ENCODE assay signal across 12 cellular contexts in genomic region chr11:334264-335033, GRCh38. TPM values are rescaled to one million over a fixed set of nuclear protein-coding genes. Genes with fewer than 3 reads are reported as not detected.
DNase-seq lines count a peak whose midpoint lies in the region; ATAC-seq, FAIRE-seq and TF ChIP-seq lines count a peak whose summit lies in the region.
"Had no signal": no experiment of that assay in that cellular context is flagged by ENCODE, and none has a peak within 500 bp of the region (broad histone marks: within the 10 kb centered on the region; RNA-seq: fewer than 3 reads in every experiment).

No MANE protein-coding gene starts in this region.

- TF ChIP-seq POLR2A in HepG2 (IDR thresholded peaks at IDR 0.05; ENCODE audit: insufficient read depth in 1 of 2, low read depth in 2 of 2, low read length in 2 of 2) (no peak), right lobe of liver (IDR thresholded peaks at IDR 0.05) (no peak)

- H3F3A ChIP-seq in neural progenitor cell (ENCODE audit: low read depth) = peaks cover 33% of the 10 kb centered on the region

- no peaks in the 10 kb centered on the region for H3K36me3 ChIP-seq in HepG2 (replicated peaks in 1 of 2; ENCODE audit: control insufficient read depth in 1 of 2, insufficient read depth in 2 of 2, low read length in 2 of 2)
- H3K36me3 ChIP-seq in right lobe of liver = no peaks in the 10 kb centered on the region
- H3K36me3 ChIP-seq in neural progenitor cell = no peaks in the 10 kb centered on the region
- no peaks in the 10 kb centered on the region for H3K36me3 ChIP-seq in aorta (ENCODE audit: control insufficient read depth in 1 of 2, insufficient read depth in 2 of 2, low read length in 1 of 2)

- peaks cover 3% of the 10 kb centered on the region for H3K9me3 Mint-ChIP-seq in glutamatergic neuron (ENCODE audit: unreplicated experiment)
- peaks cover 25% of the 10 kb centered on the region for H3K9me3 Mint-ChIP-seq in neural progenitor cell

- no peak for TF ChIP-seq RAD21 in HepG2 (CRISPR knock-in tag; IDR thresholded peaks at IDR 0.05)

- WGBS in HepG2 (ENCODE audit: low lambda C conversion rate) = 64% methylated on average over 23 of the region's 25 CpGs
- 77% methylated on average over 21 of the region's 25 CpGs for WGBS in right lobe of liver (ENCODE audit: insufficient coverage, low coverage, low lambda C conversion rate, missing lambda C conversion rate)
- 78 to 80% methylated on average over 25 of the region's 25 CpGs for WGBS in aorta, 2 donors

- H3K4me2 ChIP-seq in HepG2 (ENCODE audit: low read depth, low read length) = no peak overlapping the region
- peak overlapping the region; percentile 74 for H3K4me2 ChIP-seq in neural progenitor cell

- TF ChIP-seq EP300 in HepG2 (IDR thresholded peaks at IDR 0.05; ENCODE audit: low read depth in 2 of 2, low read length in 2 of 2) (no peak), HepG2 (CRISPR knock-in tag; IDR thresholded peaks at IDR 0.05; ENCODE audit: borderline replicate concordance) (no peak)

- H3K9me3 ChIP-seq in HepG2 (ENCODE audit: low read length) (no peaks in the 10 kb centered on the region), right lobe of liver (no peaks in the 10 kb centered on the region), neural progenitor cell (ENCODE audit: low read depth) (no peaks in the 10 kb centered on the region), aorta (ENCODE audit: control insufficient read depth, low read length) (no peaks in the 10 kb centered on the region)

- no peak for FAIRE-seq in HepG2 (lab: Jason Lieb, UNC)

- H3K27me3 Mint-ChIP-seq in glutamatergic neuron (ENCODE audit: unreplicated experiment) (peaks cover 2% of the 10 kb centered on the region), neural progenitor cell (ENCODE audit: insufficient read depth, low read depth) (peaks cover 11% of the 10 kb centered on the region)

- CTCF ChIA-PET in HepG2 (lab: Yijun Ruan, JAX; ENCODE audit: low intra/inter-chr PET ratio, low total read pairs) = no interaction called here

- H3K4me1 Mint-ChIP-seq in glutamatergic neuron (ENCODE audit: low read depth, unreplicated experiment) (peaks cover 5% of the 10 kb centered on the region), neural progenitor cell (peaks cover 54% of the 10 kb centered on the region)

- H3K27ac ChIP-seq in HepG2 (ENCODE audit: extremely low read length, insufficient read depth, low read length) (no peak overlapping the region), right lobe of liver (no peak overlapping the region), neural progenitor cell (peak overlapping the region; percentile 71), aorta (ENCODE audit: low read depth in 1 of 2, low read length in 2 of 2) (no peak overlapping the region)

- H4K20me1 ChIP-seq in HepG2 (ENCODE audit: insufficient read depth, low read length) = no peaks in the 10 kb centered on the region
- no peaks in the 10 kb centered on the region for H4K20me1 ChIP-seq in neural progenitor cell (ENCODE audit: low read depth)

- DNase-seq in HepG2 (ENCODE audit: low spot score) (no peak), right lobe of liver (no peak), glutamatergic neuron (no peak), neural progenitor cell (ENCODE audit: low spot score) (peak; percentile 83), aorta (peak in 1 of 2 donors; percentile 70), kidney tubule cell (ENCODE audit: low spot score) (no peak), NCI-H524 (lab: John Stamatoyannopoulos, UW) (no peak), NCI-H2171 treated with DMSO at 0.1 percent for 48 hours (lab: John Stamatoyannopoulos, UW) (no peak)
- DNase-seq: activated CD8-positive, alpha-beta T cell treated with anti-CD3 and anti-CD28 coated beads, Interleukin-2, amount 10 ng/mL, durations not matched to agents 7 days and 5 days; NCI-H2171 had no signal

- H3K36me3 Mint-ChIP-seq in glutamatergic neuron (ENCODE audit: unreplicated experiment) (no peaks in the 10 kb centered on the region), neural progenitor cell (peaks cover 4% of the 10 kb centered on the region)

- in situ Hi-C loops in HepG2 (cut with HindIII; ENCODE audit: extremely low pct_ligation_motif_present, low pct_unique_long_range_greater_than_20kb) = no loop called here

- no TSS peak for BruUV-seq in HepG2 (replicated peaks; lab: Mats Ljungman, UMichigan)

- no peak for TF ChIP-seq CTCF in HepG2 (CRISPR knock-in tag; IDR thresholded peaks at IDR 0.05)
- no peak for TF ChIP-seq CTCF in right lobe of liver (IDR thresholded peaks at IDR 0.05)
- no peak for TF ChIP-seq CTCF in glutamatergic neuron (IDR thresholded peaks at IDR 0.05; ENCODE audit: partially characterized antibody, unreplicated experiment)
- TF ChIP-seq CTCF in neural progenitor cell (IDR thresholded peaks at IDR 0.05) = no peak

- intact Hi-C loops in HepG2 (cut with micrococcal nuclease; ENCODE audit: unreplicated experiment) = no loop called here
- intact Hi-C loops in right lobe of liver (cut with DNase I) = no loop called here
- intact Hi-C loops in aorta (cut with DNase I) = no loop called here

- H3K27me3 ChIP-seq in HepG2 (ENCODE audit: control insufficient read depth in 1 of 2, insufficient read depth in 2 of 2, low read length in 2 of 2) = peaks cover 0 to 13% of the 10 kb centered on the region in 2 experiments; a peak in 3 of 5 replicates
- H3K27me3 ChIP-seq in right lobe of liver = no peaks in the 10 kb centered on the region
- no peaks in the 10 kb centered on the region for H3K27me3 ChIP-seq in neural progenitor cell
- H3K27me3 ChIP-seq in aorta (ENCODE audit: control insufficient read depth in 1 of 2, insufficient read depth in 2 of 2, low read length in 1 of 2) = no peaks in the 10 kb centered on the region

- H3K4me3 ChIP-seq in HepG2 (replicated peaks in 1 of 3; ENCODE audit: insufficient read depth in 1 of 3, low read depth in 2 of 3, low read length in 3 of 3) (no peak overlapping the region), right lobe of liver (no peak overlapping the region), neural progenitor cell (peak overlapping the region; percentile 32), aorta (ENCODE audit: low read length in 2 of 2) (no peak overlapping the region)

- H3K4me3 Mint-ChIP-seq in glutamatergic neuron (ENCODE audit: unreplicated experiment) = peak overlapping the region; percentile 73
- peak overlapping the region; percentile 82 for H3K4me3 Mint-ChIP-seq in neural progenitor cell
- H3K4me3 Mint-ChIP-seq: activated CD8-positive, alpha-beta T cell treated with anti-CD3 and anti-CD28 coated beads, Interleukin-2, amount 10 ng/mL, durations not matched to agents 7 days and 5 days had no signal

- H3K9ac ChIP-seq in HepG2 (ENCODE audit: insufficient read depth, low read depth, low read length) (no peak overlapping the region), neural progenitor cell (no peak overlapping the region)

- H2AFZ ChIP-seq in HepG2 (ENCODE audit: low read length) (peak overlapping the region; percentile 78), neural progenitor cell (replicated peaks) (peak overlapping the region; percentile 75)

- POLR2A ChIA-PET in HepG2 (lab: Yijun Ruan, JAX) = interaction anchor here (1.0 kb wide), 1 partner anchor 19 kb away, joined by 4 read pairs; no protein-coding TSS in a partner anchor

- H3K79me2 ChIP-seq in HepG2 (ENCODE audit: insufficient read depth, low read length) = no peaks in the 10 kb centered on the region
- no peaks in the 10 kb centered on the region for H3K79me2 ChIP-seq in neural progenitor cell (ENCODE audit: low read depth)

- ATAC-seq in HepG2 (no peak), right lobe of liver (no peak), aorta (ENCODE audit: low FRiP score) (peak; percentile 44)
- ATAC-seq: activated CD8-positive, alpha-beta T cell treated with anti-CD3 and anti-CD28 coated beads, Interleukin-2, amount 10 ng/mL, durations not matched to agents 7 days and 5 days had no signal

- H3K27ac Mint-ChIP-seq in glutamatergic neuron (ENCODE audit: unreplicated experiment) (no peak overlapping the region), neural progenitor cell (peak overlapping the region; percentile 97)
- H3K27ac Mint-ChIP-seq: activated CD8-positive, alpha-beta T cell treated with anti-CD3 and anti-CD28 coated beads, Interleukin-2, amount 10 ng/mL, durations not matched to agents 7 days and 5 days had no signal

- peaks cover 34% of the 10 kb centered on the region for H3K4me1 ChIP-seq in HepG2 (ENCODE audit: insufficient read depth, low read length)
- peaks cover 0 to 10% (median 0%) of the 10 kb centered on the region in 4 donors for H3K4me1 ChIP-seq in right lobe of liver
- H3K4me1 ChIP-seq in neural progenitor cell = peaks cover 37% of the 10 kb centered on the region
- H3K4me1 ChIP-seq in aorta (ENCODE audit: control insufficient read depth in 1 of 2, insufficient read depth in 2 of 2, low read length in 2 of 2) = no peaks in the 10 kb centered on the region

RNA-seq across cellular contexts. Expression of gene IFITM3, which starts 13.8 kb away (rescaled TPM):
- total RNA-seq in HepG2 (2016; rRNA removed; fragmentation: Illumina TruSeq; extraction: Trizol) (30.0 and 52.6 TPM in 2 replicates), right lobe of liver (1,000 to 10,000 TPM in 1 of 6 experiments, 100 to 1,000 TPM in 5; 445 to 1,124 (median 694) TPM), glutamatergic neuron (ENCODE audit: unreplicated experiment) (0.93 TPM), neural progenitor cell (ENCODE audit: low replicate concordance) (19.8 and 61.7 TPM in 2 replicates), aorta (1,000 to 10,000 TPM; 1,112 to 1,381 TPM)
- 16.1 and 19.2 TPM in 2 replicates for total RNA-seq in HepG2 (2016; cell fraction: cytosol; rRNA removed; fragmentation: Illumina TruSeq; extraction: Trizol; ENCODE audit: low read depth)
- total RNA-seq in HepG2 (2016; cell fraction: insoluble cytoplasmic fraction; rRNA removed; fragmentation: Illumina TruSeq; extraction: Trizol) = 27.9 and 45.1 TPM in 2 replicates
- 15.2 and 16.4 TPM in 2 replicates for total RNA-seq in HepG2 (2016; cell fraction: membrane; rRNA removed; fragmentation: Illumina TruSeq; extraction: Trizol)
- 36.7 and 42.1 TPM in 2 replicates for total RNA-seq in HepG2 (2016; cell fraction: nucleus; rRNA removed; fragmentation: Illumina TruSeq; extraction: Trizol)
- polyA plus RNA-seq in HepG2 (2011; rRNA removed) (163 and 182 TPM in 2 replicates), aorta (1,000 to 10,000 TPM in 1 of 2 donors, 100 to 1,000 TPM in 1; 856 to 2,374 TPM)
- polyA plus RNA-seq in HepG2 (2011; cell fraction: cytosol; rRNA removed) = 316 and 459 TPM in 2 replicates
- polyA plus RNA-seq in HepG2 (2011; cell fraction: nucleus; rRNA removed) = 94.3 and 120 TPM in 2 replicates
- polyA plus RNA-seq in HepG2 (2012) = 183 and 441 TPM in 2 replicates
- 87.8 and 96.5 TPM in 2 replicates for polyA plus RNA-seq in HepG2 (2016; cell fraction: cytosol; fragmentation: Illumina TruSeq; extraction: Trizol; ENCODE audit: low read depth)
- polyA plus RNA-seq in HepG2 (2016; cell fraction: insoluble cytoplasmic fraction; fragmentation: Illumina TruSeq; extraction: Trizol; ENCODE audit: low read depth) = 109 and 136 TPM in 2 replicates
- polyA plus RNA-seq in HepG2 (2016; cell fraction: membrane; fragmentation: Illumina TruSeq; extraction: Trizol; ENCODE audit: low read depth) = 64.1 and 65.9 TPM in 2 replicates
- polyA plus RNA-seq in HepG2 (2016; cell fraction: nucleus; fragmentation: Illumina TruSeq; extraction: Trizol; ENCODE audit: insufficient read depth, low read depth) = 219 and 229 TPM in 2 replicates
- polyA minus RNA-seq in HepG2 (2011; rRNA and poly(A)+ RNA removed; ENCODE audit: low replicate concordance) = 405 and 668 TPM in 2 replicates
- 180 and 184 TPM in 2 replicates for polyA minus RNA-seq in HepG2 (2011; cell fraction: cytosol; rRNA and poly(A)+ RNA removed)
- polyA minus RNA-seq in HepG2 (2011; cell fraction: nucleus; rRNA and poly(A)+ RNA removed) = 31.3 and 46.7 TPM in 2 replicates

RNA-seq across cellular contexts. Expression of gene IFITM1, which starts 20.6 kb away (rescaled TPM):
- total RNA-seq in HepG2 (2016; rRNA removed; fragmentation: Illumina TruSeq; extraction: Trizol) (0.38 TPM in 1 of 2 replicates, not detected in the other), right lobe of liver (100 to 1,000 TPM in 2 of 6 experiments, 10 to 100 TPM in 4; 15.7 to 159 (median 72.5) TPM), glutamatergic neuron (ENCODE audit: unreplicated experiment) (2.6 TPM), neural progenitor cell (ENCODE audit: low replicate concordance) (13.3 and 48.6 TPM in 2 replicates), aorta (100 to 1,000 TPM; 278 to 311 TPM)
- total RNA-seq in HepG2 (2016; cell fraction: cytosol; rRNA removed; fragmentation: Illumina TruSeq; extraction: Trizol; ENCODE audit: low read depth) = not detected in 2 replicates
- 0.24 TPM in 1 of 2 replicates, not detected in the other for total RNA-seq in HepG2 (2016; cell fraction: insoluble cytoplasmic fraction; rRNA removed; fragmentation: Illumina TruSeq; extraction: Trizol)
- 0.34 TPM in 1 of 2 replicates, not detected in the other for total RNA-seq in HepG2 (2016; cell fraction: membrane; rRNA removed; fragmentation: Illumina TruSeq; extraction: Trizol)
- total RNA-seq in HepG2 (2016; cell fraction: nucleus; rRNA removed; fragmentation: Illumina TruSeq; extraction: Trizol) = not detected in 2 replicates
- polyA plus RNA-seq in HepG2 (2011; rRNA removed) (11.1 and 18.7 TPM in 2 replicates), aorta (10 to 100 TPM; 46.7 to 88.3 TPM)
- polyA plus RNA-seq in HepG2 (2011; cell fraction: cytosol; rRNA removed) = 15.6 and 17.2 TPM in 2 replicates
- 4.5 and 6.7 TPM in 2 replicates for polyA plus RNA-seq in HepG2 (2011; cell fraction: nucleus; rRNA removed)
- polyA plus RNA-seq in HepG2 (2012) = 5.0 and 18.1 TPM in 2 replicates
- polyA plus RNA-seq in HepG2 (2016; cell fraction: cytosol; fragmentation: Illumina TruSeq; extraction: Trizol; ENCODE audit: low read depth) = 0.40 and 0.62 TPM in 2 replicates
- polyA plus RNA-seq in HepG2 (2016; cell fraction: insoluble cytoplasmic fraction; fragmentation: Illumina TruSeq; extraction: Trizol; ENCODE audit: low read depth) = not detected in 2 replicates
- polyA plus RNA-seq in HepG2 (2016; cell fraction: membrane; fragmentation: Illumina TruSeq; extraction: Trizol; ENCODE audit: low read depth) = 0.41 TPM in 1 of 2 replicates, not detected in the other
- polyA plus RNA-seq in HepG2 (2016; cell fraction: nucleus; fragmentation: Illumina TruSeq; extraction: Trizol; ENCODE audit: insufficient read depth, low read depth) = 0.85 and 1.3 TPM in 2 replicates
- 15.4 and 536 TPM in 2 replicates for polyA minus RNA-seq in HepG2 (2011; rRNA and poly(A)+ RNA removed; ENCODE audit: low replicate concordance)
- 4.5 and 5.8 TPM in 2 replicates for polyA minus RNA-seq in HepG2 (2011; cell fraction: cytosol; rRNA and poly(A)+ RNA removed)
- 1.5 and 2.7 TPM in 2 replicates for polyA minus RNA-seq in HepG2 (2011; cell fraction: nucleus; rRNA and poly(A)+ RNA removed)

RNA-seq across cellular contexts. Expression of gene IFITM2, which starts 26.8 kb away (rescaled TPM):
- total RNA-seq in HepG2 (2016; rRNA removed; fragmentation: Illumina TruSeq; extraction: Trizol) (10.4 and 13.8 TPM in 2 replicates), right lobe of liver (100 to 1,000 TPM; 157 to 624 (median 390) TPM), glutamatergic neuron (ENCODE audit: unreplicated experiment) (2.5 TPM), neural progenitor cell (ENCODE audit: low replicate concordance) (10.5 and 63.9 TPM in 2 replicates), aorta (100 to 1,000 TPM; 695 to 841 TPM)
- 4.6 and 5.5 TPM in 2 replicates for total RNA-seq in HepG2 (2016; cell fraction: cytosol; rRNA removed; fragmentation: Illumina TruSeq; extraction: Trizol; ENCODE audit: low read depth)
- 11.6 and 12.1 TPM in 2 replicates for total RNA-seq in HepG2 (2016; cell fraction: insoluble cytoplasmic fraction; rRNA removed; fragmentation: Illumina TruSeq; extraction: Trizol)
- total RNA-seq in HepG2 (2016; cell fraction: membrane; rRNA removed; fragmentation: Illumina TruSeq; extraction: Trizol) = 5.2 and 7.6 TPM in 2 replicates
- total RNA-seq in HepG2 (2016; cell fraction: nucleus; rRNA removed; fragmentation: Illumina TruSeq; extraction: Trizol) = 6.0 and 9.0 TPM in 2 replicates
- polyA plus RNA-seq in HepG2 (2011; rRNA removed) (267 and 289 TPM in 2 replicates), aorta (1,000 to 10,000 TPM in 1 of 2 donors, 100 to 1,000 TPM in 1; 424 to 1,109 TPM)
- polyA plus RNA-seq in HepG2 (2011; cell fraction: cytosol; rRNA removed) = 371 and 454 TPM in 2 replicates
- polyA plus RNA-seq in HepG2 (2011; cell fraction: nucleus; rRNA removed) = 88.0 and 115 TPM in 2 replicates
- polyA plus RNA-seq in HepG2 (2012) = 111 and 258 TPM in 2 replicates
- polyA plus RNA-seq in HepG2 (2016; cell fraction: cytosol; fragmentation: Illumina TruSeq; extraction: Trizol; ENCODE audit: low read depth) = 23.4 and 27.5 TPM in 2 replicates
- 52.2 and 56.6 TPM in 2 replicates for polyA plus RNA-seq in HepG2 (2016; cell fraction: insoluble cytoplasmic fraction; fragmentation: Illumina TruSeq; extraction: Trizol; ENCODE audit: low read depth)
- 26.5 and 30.4 TPM in 2 replicates for polyA plus RNA-seq in HepG2 (2016; cell fraction: membrane; fragmentation: Illumina TruSeq; extraction: Trizol; ENCODE audit: low read depth)
- 46.2 and 58.7 TPM in 2 replicates for polyA plus RNA-seq in HepG2 (2016; cell fraction: nucleus; fragmentation: Illumina TruSeq; extraction: Trizol; ENCODE audit: insufficient read depth, low read depth)
- polyA minus RNA-seq in HepG2 (2011; rRNA and poly(A)+ RNA removed; ENCODE audit: low replicate concordance) = 409 and 521 TPM in 2 replicates
- polyA minus RNA-seq in HepG2 (2011; cell fraction: cytosol; rRNA and poly(A)+ RNA removed) = 52.0 and 52.6 TPM in 2 replicates
- 21.9 and 27.4 TPM in 2 replicates for polyA minus RNA-seq in HepG2 (2011; cell fraction: nucleus; rRNA and poly(A)+ RNA removed)

RNA-seq across cellular contexts. Expression of gene B4GALNT4, which starts 34.9 kb away (rescaled TPM):
- total RNA-seq in HepG2 (2016; rRNA removed; fragmentation: Illumina TruSeq; extraction: Trizol) = 24.8 and 50.1 TPM in 2 replicates
- 13.7 and 15.2 TPM in 2 replicates for total RNA-seq in HepG2 (2016; cell fraction: cytosol; rRNA removed; fragmentation: Illumina TruSeq; extraction: Trizol; ENCODE audit: low read depth)
- 20.5 and 56.5 TPM in 2 replicates for total RNA-seq in HepG2 (2016; cell fraction: insoluble cytoplasmic fraction; rRNA removed; fragmentation: Illumina TruSeq; extraction: Trizol)
- 36.4 and 42.9 TPM in 2 replicates for total RNA-seq in HepG2 (2016; cell fraction: membrane; rRNA removed; fragmentation: Illumina TruSeq; extraction: Trizol)
- 47.2 and 48.9 TPM in 2 replicates for total RNA-seq in HepG2 (2016; cell fraction: nucleus; rRNA removed; fragmentation: Illumina TruSeq; extraction: Trizol)
- 30.5 and 34.4 TPM in 2 replicates for polyA plus RNA-seq in HepG2 (2011; rRNA removed)
- 18.4 and 40.1 TPM in 2 replicates for polyA plus RNA-seq in HepG2 (2011; cell fraction: cytosol; rRNA removed)
- polyA plus RNA-seq in HepG2 (2011; cell fraction: nucleus; rRNA removed) = 268 and 442 TPM in 2 replicates
- polyA plus RNA-seq in HepG2 (2012) = 19.2 and 34.3 TPM in 2 replicates
- 11.8 and 14.2 TPM in 2 replicates for polyA plus RNA-seq in HepG2 (2016; cell fraction: cytosol; fragmentation: Illumina TruSeq; extraction: Trizol; ENCODE audit: low read depth)
- 26.0 and 28.4 TPM in 2 replicates for polyA plus RNA-seq in HepG2 (2016; cell fraction: insoluble cytoplasmic fraction; fragmentation: Illumina TruSeq; extraction: Trizol; ENCODE audit: low read depth)
- 26.2 and 30.9 TPM in 2 replicates for polyA plus RNA-seq in HepG2 (2016; cell fraction: membrane; fragmentation: Illumina TruSeq; extraction: Trizol; ENCODE audit: low read depth)
- polyA plus RNA-seq in HepG2 (2016; cell fraction: nucleus; fragmentation: Illumina TruSeq; extraction: Trizol; ENCODE audit: insufficient read depth, low read depth) = 152 and 159 TPM in 2 replicates
- polyA minus RNA-seq in HepG2 (2011; rRNA and poly(A)+ RNA removed; ENCODE audit: low replicate concordance) = 0.07 and 19.7 TPM in 2 replicates
- polyA minus RNA-seq in HepG2 (2011; cell fraction: cytosol; rRNA and poly(A)+ RNA removed) = 10.4 and 11.1 TPM in 2 replicates
- 16.9 and 22.4 TPM in 2 replicates for polyA minus RNA-seq in HepG2 (2011; cell fraction: nucleus; rRNA and poly(A)+ RNA removed)
- total RNA-seq in right lobe of liver = under 1 TPM in 2 of 6 experiments, not detected in 4; 0.05 to 0.07 TPM
- 418 TPM for total RNA-seq in glutamatergic neuron (ENCODE audit: unreplicated experiment)
- total RNA-seq in neural progenitor cell (ENCODE audit: low replicate concordance) = 16.4 and 110 TPM in 2 replicates
- total RNA-seq in aorta = 1 to 10 TPM in 1 of 2 donors, under 1 TPM in 1; 0.58 to 3.2 TPM
- polyA plus RNA-seq in aorta = 1 to 10 TPM in 1 of 2 donors, under 1 TPM in 1; 0.38 to 4.6 TPM

RNA-seq across cellular contexts. Expression of gene IFITM5, which starts 35.1 kb away (rescaled TPM):
- total RNA-seq in HepG2 (2016; rRNA removed; fragmentation: Illumina TruSeq; extraction: Trizol) (not detected in 2 replicates), right lobe of liver (not detected), glutamatergic neuron (ENCODE audit: unreplicated experiment) (not detected), neural progenitor cell (ENCODE audit: low replicate concordance) (not detected in 2 replicates), aorta (not detected)
- total RNA-seq in HepG2 (2016; cell fraction: cytosol; rRNA removed; fragmentation: Illumina TruSeq; extraction: Trizol; ENCODE audit: low read depth) = not detected in 2 replicates
- total RNA-seq in HepG2 (2016; cell fraction: insoluble cytoplasmic fraction; rRNA removed; fragmentation: Illumina TruSeq; extraction: Trizol) = not detected in 2 replicates
- not detected in 2 replicates for total RNA-seq in HepG2 (2016; cell fraction: membrane; rRNA removed; fragmentation: Illumina TruSeq; extraction: Trizol)
- not detected in 2 replicates for total RNA-seq in HepG2 (2016; cell fraction: nucleus; rRNA removed; fragmentation: Illumina TruSeq; extraction: Trizol)
- polyA plus RNA-seq in HepG2 (2011; rRNA removed) (not detected in 2 replicates), aorta (not detected)
- polyA plus RNA-seq in HepG2 (2011; cell fraction: cytosol; rRNA removed) = not detected in 2 replicates
- polyA plus RNA-seq in HepG2 (2011; cell fraction: nucleus; rRNA removed) = not detected in 2 replicates
- polyA plus RNA-seq in HepG2 (2012) = not detected in 2 replicates
- polyA plus RNA-seq in HepG2 (2016; cell fraction: cytosol; fragmentation: Illumina TruSeq; extraction: Trizol; ENCODE audit: low read depth) = not detected in 2 replicates
- polyA plus RNA-seq in HepG2 (2016; cell fraction: insoluble cytoplasmic fraction; fragmentation: Illumina TruSeq; extraction: Trizol; ENCODE audit: low read depth) = not detected in 2 replicates
- not detected in 2 replicates for polyA plus RNA-seq in HepG2 (2016; cell fraction: membrane; fragmentation: Illumina TruSeq; extraction: Trizol; ENCODE audit: low read depth)
- polyA plus RNA-seq in HepG2 (2016; cell fraction: nucleus; fragmentation: Illumina TruSeq; extraction: Trizol; ENCODE audit: insufficient read depth, low read depth) = not detected in 2 replicates
- not detected in 2 replicates for polyA minus RNA-seq in HepG2 (2011; rRNA and poly(A)+ RNA removed; ENCODE audit: low replicate concordance)
- not detected in 2 replicates for polyA minus RNA-seq in HepG2 (2011; cell fraction: cytosol; rRNA and poly(A)+ RNA removed)
- not detected in 2 replicates for polyA minus RNA-seq in HepG2 (2011; cell fraction: nucleus; rRNA and poly(A)+ RNA removed)
- total RNA-seq: activated CD8-positive, alpha-beta T cell treated with anti-CD3 and anti-CD28 coated beads, Interleukin-2, amount 10 ng/mL, durations not matched to agents 7 days and 5 days; HT1080; SK-MEL-5 had no signal
